8 cellular contexts compared by ENCODE assay signal in the genomic region with DNA sequence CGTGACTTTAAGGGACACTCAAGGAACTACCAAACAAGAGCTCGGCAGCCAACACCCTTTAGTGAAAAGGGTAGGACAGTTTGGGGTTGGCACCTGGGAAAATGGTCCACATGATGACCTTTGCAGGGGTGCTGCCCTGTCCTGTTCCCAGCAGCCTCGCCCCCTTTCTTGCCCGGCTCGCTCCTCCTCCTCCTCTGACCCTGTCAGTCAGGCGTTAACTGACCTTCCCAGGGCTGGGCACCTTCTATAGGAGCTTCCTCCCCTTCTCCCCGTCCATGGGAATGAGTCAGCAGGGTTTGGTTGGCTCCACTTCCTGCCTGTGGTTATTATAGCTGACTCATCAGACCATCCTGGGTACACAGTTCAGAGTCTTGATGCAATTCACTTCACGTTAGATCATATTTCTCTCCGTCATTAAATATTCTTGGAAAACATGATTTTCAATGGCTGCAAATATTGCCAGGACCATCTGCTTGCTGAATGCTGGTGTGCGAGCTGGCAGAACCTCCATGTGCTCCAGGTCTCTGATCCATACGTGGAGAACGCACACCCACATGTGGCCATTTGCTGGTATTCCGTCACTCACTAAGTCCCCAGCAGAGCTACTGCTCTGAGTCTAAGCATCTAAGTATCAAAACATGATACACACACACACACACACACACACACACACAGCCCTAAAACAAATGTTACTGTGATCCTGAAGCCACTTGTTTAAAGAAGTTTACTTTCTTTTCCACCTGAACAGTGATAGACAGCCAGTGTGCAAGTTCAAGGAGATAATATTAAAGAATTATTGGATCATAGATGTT.
A peak's percentile ranks its signal among the peaks of the same experiment; 100 is the strongest.
DNase-seq lines count a peak whose midpoint lies in the region; ATAC-seq and TF ChIP-seq lines count a peak whose summit lies in the region.

No MANE protein-coding gene starts in this region.

- H3K4me3 Mint-ChIP-seq in activated CD4-positive, alpha-beta T cell treated with anti-CD3 and anti-CD28 coated beads, Interleukin-2, amount 10 ng/mL, durations not matched to agents 24 days and 14 days = peak overlapping the region; percentile 74
- H3K4me3 Mint-ChIP-seq in stimulated activated memory B cell treated with anti-CD40 and anti-IgM and Interleukin-4, amounts not matched to agents 10 μg/mL and 1 μg/mL and 100 μg/mL, for 72 hours = no peak overlapping the region

- peaks cover 44% of the 10 kb centered on the region for H3K4me1 Mint-ChIP-seq in activated CD4-positive, alpha-beta T cell treated with anti-CD3 and anti-CD28 coated beads, Interleukin-2, amount 10 ng/mL, durations not matched to agents 24 days and 14 days
- peaks cover 39% of the 10 kb centered on the region for H3K4me1 Mint-ChIP-seq in stimulated activated memory B cell treated with anti-CD40 and anti-IgM and Interleukin-4, amounts not matched to agents 10 μg/mL and 1 μg/mL and 100 μg/mL, for 72 hours

- H3F3A ChIP-seq in GM23248 (ENCODE audit: insufficient read depth) = peaks cover 16% of the 10 kb centered on the region; the same call in 1 of the 2 replicates

- H3K9ac ChIP-seq in GM23248 (peak overlapping the region; percentile 14; the same call in 1 of the 2 replicates), duodenal mucosa (ENCODE audit: low read depth in 1 of 2, low read length in 2 of 2) (no peak overlapping the region)

- H2AFZ ChIP-seq in GM23248 = peak overlapping the region; percentile 53

- no peaks in the 10 kb centered on the region for H3K9me2 ChIP-seq in GM23248 (ENCODE audit: insufficient read depth)

- peak; percentile 93 for ATAC-seq in mucosa of descending colon
- ATAC-seq in stimulated activated memory B cell treated with anti-CD40 and anti-IgM and Interleukin-4, amounts not matched to agents 10 μg/mL and 1 μg/mL and 100 μg/mL, for 72 hours = peak; percentile 65
- no peak for ATAC-seq in GM18505 (IDR thresholded peaks at IDR 0.05; ENCODE audit: unreplicated experiment)

- H3K9me3 ChIP-seq in GM23248 (ENCODE audit: low read depth) (no peaks in the 10 kb centered on the region), duodenal mucosa (ENCODE audit: control insufficient read depth in 1 of 2, low read length in 2 of 2) (no peaks in the 10 kb centered on the region), mucosa of descending colon (no peaks in the 10 kb centered on the region)

- WGBS in GM23248 (ENCODE audit: low coverage in 1 of 2, low lambda C conversion rate in 2 of 2, missing lambda C conversion rate in 2 of 2), 2 experiments = 7 to 8% methylated on average over 13 of the region's 13 CpGs

- no peaks in the 10 kb centered on the region for H3K79me2 ChIP-seq in GM23248 (ENCODE audit: insufficient read depth)

- no peaks in the 10 kb centered on the region for H3K27me3 ChIP-seq in GM23248 (replicated peaks; ENCODE audit: insufficient read depth)
- H3K27me3 ChIP-seq in duodenal mucosa (ENCODE audit: control insufficient read depth in 1 of 2, insufficient read depth in 2 of 2, low read length in 2 of 2) = no peaks in the 10 kb centered on the region

- peak; percentile 61 for TF ChIP-seq CTCF in AG09319 (IDR thresholded peaks at IDR 0.05; ENCODE audit: low read depth, low read length)
- no peak for TF ChIP-seq CTCF in mucosa of descending colon (IDR thresholded peaks at IDR 0.05)

- TF ChIP-seq POLR2A in GM18505 (IDR thresholded peaks at IDR 0.05; ENCODE audit: borderline replicate concordance, extremely low read depth, insufficient read depth, insufficient read length) = no peak

- H3K36me3 Mint-ChIP-seq in activated CD4-positive, alpha-beta T cell treated with anti-CD3 and anti-CD28 coated beads, Interleukin-2, amount 10 ng/mL, durations not matched to agents 24 days and 14 days (ENCODE audit: low read depth) = peaks cover 8% of the 10 kb centered on the region
- H3K36me3 Mint-ChIP-seq in stimulated activated memory B cell treated with anti-CD40 and anti-IgM and Interleukin-4, amounts not matched to agents 10 μg/mL and 1 μg/mL and 100 μg/mL, for 72 hours = peaks cover 1% of the 10 kb centered on the region

- no peaks in the 10 kb centered on the region for H3K36me3 ChIP-seq in GM23248 (ENCODE audit: low read depth)
- H3K36me3 ChIP-seq in duodenal mucosa (ENCODE audit: control insufficient read depth in 1 of 2, insufficient read depth in 2 of 2, low read length in 2 of 2) = no peaks in the 10 kb centered on the region
- H3K36me3 ChIP-seq in mucosa of descending colon (ENCODE audit: low read depth) = no peaks in the 10 kb centered on the region

- in situ Hi-C loops in GM23248 (cut with MboI) = loop anchor here (25.0 kb wide), 1 partner anchor 587 kb away; a partner anchor contains a TSS

- H3K27ac Mint-ChIP-seq in activated CD4-positive, alpha-beta T cell treated with anti-CD3 and anti-CD28 coated beads, Interleukin-2, amount 10 ng/mL, durations not matched to agents 24 days and 14 days = peak overlapping the region; percentile 94
- H3K27ac Mint-ChIP-seq in stimulated activated memory B cell treated with anti-CD40 and anti-IgM and Interleukin-4, amounts not matched to agents 10 μg/mL and 1 μg/mL and 100 μg/mL, for 72 hours = peak overlapping the region; percentile 39

- H4K20me1 ChIP-seq in GM23248 (ENCODE audit: insufficient read depth) = no peaks in the 10 kb centered on the region

- DNase-seq in AG09319 (ENCODE audit: extremely low read depth, low read depth) = peak; percentile 95
- peak; percentile 97 for DNase-seq in GM23248
- peak; percentile 71 to 87 for DNase-seq in NCI-H524 (lab: John Stamatoyannopoulos, UW)
- DNase-seq in activated CD4-positive, alpha-beta T cell treated with anti-CD3 and anti-CD28 coated beads, Interleukin-2, amount 10 ng/mL, durations not matched to agents 24 days and 14 days = peak; percentile 89
- DNase-seq in mucosa of descending colon = peak; percentile 82 to 90 (median 88)

- H3K4me1 ChIP-seq in GM23248 (ENCODE audit: insufficient read depth) (peaks cover 23% of the 10 kb centered on the region), duodenal mucosa (ENCODE audit: control insufficient read depth in 1 of 2, insufficient read depth in 2 of 2, low read length in 2 of 2) (peaks cover 16 to 24% of the 10 kb centered on the region in 2 donors), mucosa of descending colon (ENCODE audit: low read depth) (peaks cover 21% of the 10 kb centered on the region)

- peak overlapping the region; percentile 41 for H3K4me3 ChIP-seq in GM23248
- peak overlapping the region; percentile 46 to 56 for H3K4me3 ChIP-seq in duodenal mucosa (ENCODE audit: low read depth in 1 of 2, low read length in 2 of 2)
- no peak overlapping the region for H3K4me3 ChIP-seq in mucosa of descending colon

- peak overlapping the region; percentile 49 for H3K27ac ChIP-seq in GM23248
- H3K27ac ChIP-seq in duodenal mucosa (ENCODE audit: low read depth, low read length) = peak overlapping the region; percentile 26

- H3K4me2 ChIP-seq in GM23248 (ENCODE audit: unreplicated experiment) = peak overlapping the region; percentile 69

- peaks cover 14% of the 10 kb centered on the region for H3K27me3 Mint-ChIP-seq in activated CD4-positive, alpha-beta T cell treated with anti-CD3 and anti-CD28 coated beads, Interleukin-2, amount 10 ng/mL, durations not matched to agents 24 days and 14 days
- peaks cover 4% of the 10 kb centered on the region for H3K27me3 Mint-ChIP-seq in stimulated activated memory B cell treated with anti-CD40 and anti-IgM and Interleukin-4, amounts not matched to agents 10 μg/mL and 1 μg/mL and 100 μg/mL, for 72 hours

- peaks cover 6% of the 10 kb centered on the region for H3K9me3 Mint-ChIP-seq in activated CD4-positive, alpha-beta T cell treated with anti-CD3 and anti-CD28 coated beads, Interleukin-2, amount 10 ng/mL, durations not matched to agents 24 days and 14 days
- peaks cover under 1% of the 10 kb centered on the region for H3K9me3 Mint-ChIP-seq in stimulated activated memory B cell treated with anti-CD40 and anti-IgM and Interleukin-4, amounts not matched to agents 10 μg/mL and 1 μg/mL and 100 μg/mL, for 72 hours

- intact Hi-C loops in activated CD4-positive, alpha-beta T cell treated with anti-CD3 and anti-CD28 coated beads, Interleukin-2, amount 10 ng/mL, durations not matched to agents 24 days and 14 days (cut with micrococcal nuclease) = loop anchor here (2.0 kb wide), 1 partner anchor 64 kb away; no protein-coding TSS in a partner anchor
- intact Hi-C loops in mucosa of descending colon (cut with DNase I, micrococcal nuclease) = no loop called here
